Comparison of ENCODE assay signal across 18 cellular contexts in genomic region chr21:33854604-33855003, GRCh38.
DNase-seq lines count a peak whose midpoint lies in the region; ATAC-seq and TF ChIP-seq lines count a peak whose summit lies in the region.
"Had no signal": no experiment of that assay in that cellular context is flagged by ENCODE, and none has a peak within 500 bp of the region (broad histone marks: within the 10 kb centered on the region; RNA-seq: fewer than 3 reads in every experiment).

No MANE protein-coding gene starts in this region.

- H2AFZ ChIP-seq in HCT116 (ENCODE audit: low read depth, low read length, poor library complexity, severe bottlenecking) = no peak overlapping the region

- no peaks in the 10 kb centered on the region for H3K4me1 Mint-ChIP-seq in T-helper 2 cell treated with Interferon-gamma antibody and Interleukin-4, amounts not matched to agents 5 μg/mL and 100 μg/mL, for 36 hours (ENCODE audit: low read depth)
- H3K4me1 Mint-ChIP-seq: activated B cell treated with CpG ODN at 0.5 μM for 24 hours, B cell had no signal

- no peak overlapping the region for H3K27ac ChIP-seq in HCT116 (ENCODE audit: low read depth, low read length)
- H3K27ac ChIP-seq: cardiac muscle cell had no signal

- no peak for TF ChIP-seq POLR2A in HCT116 (IDR thresholded peaks at IDR 0.05; ENCODE audit: borderline replicate concordance, extremely low read depth, insufficient read depth, insufficient read length)

- ATAC-seq in HCT116 (no peak), HG02678 (IDR thresholded peaks at IDR 0.05; ENCODE audit: unreplicated experiment) (no peak), HG03354 (IDR thresholded peaks at IDR 0.05; ENCODE audit: poor library complexity, severe bottlenecking, unreplicated experiment) (no peak)

- no peak overlapping the region for H3K4me3 ChIP-seq in HCT116 (replicated peaks in 1 of 2; ENCODE audit: low read depth in 1 of 2, low read length in 2 of 2)
- H3K4me3 ChIP-seq: cardiac muscle cell, GM12878 had no signal

- no peak for TF ChIP-seq CTCF in HCT116 (IDR thresholded peaks at IDR 0.05 in 2 of 3, conservative IDR thresholded peaks at IDR 0.05 in 1 of 3; ENCODE audit: borderline replicate concordance in 1 of 3, insufficient read depth in 1 of 3, low read depth in 2 of 3, low read length in 2 of 3)

- no peaks in the 10 kb centered on the region for H3K9me3 Mint-ChIP-seq in T-helper 2 cell treated with Interferon-gamma antibody and Interleukin-4, amounts not matched to agents 5 μg/mL and 100 μg/mL, for 36 hours
- H3K9me3 Mint-ChIP-seq: activated B cell treated with CpG ODN at 0.5 μM for 24 hours had no signal

- H3K4me1 ChIP-seq in HCT116 (ENCODE audit: control insufficient read depth in 1 of 2, insufficient read depth in 2 of 2, low read length in 2 of 2) = peaks cover 7 to 9% of the 10 kb centered on the region in 2 experiments

- H3K9me2 ChIP-seq in HCT116 (ENCODE audit: insufficient read depth) = no peaks in the 10 kb centered on the region

- DNase-seq in AG20443 (ENCODE audit: low spot score) (peak; percentile 41), HCT116 (ENCODE audit: low read depth, low spot score) (no peak), RPMI7951 (ENCODE audit: low read depth) (peak; percentile 88), glomerular visceral epithelial cell (ENCODE audit: extremely low spot score) (peak; percentile 11), NCI-H2107 treated with DMSO at 0.1 percent for 48 hours (lab: John Stamatoyannopoulos, UW; ENCODE audit: unreplicated experiment) (no peak)
- no peak for DNase-seq in T-helper 2 cell treated with Interferon-gamma antibody and Interleukin-4, amounts not matched to agents 5 μg/mL and 100 μg/mL, for 36 hours (ENCODE audit: low spot score)
- DNase-seq: activated B cell treated with CpG ODN at 0.5 μM for 24 hours; activated naive CD4-positive, alpha-beta T cell; DND-41; kidney glomerular epithelial cell; NCI-H1694; stimulated activated CD4-positive, alpha-beta T cell treated with anti-CD3 and anti-CD28 coated beads, Interleukin-1b, Interleukin-23, amount 100 ng/mL, for 48 hours; trophoblast cell had no signal

- RAD21 ChIA-PET in HCT116 (lab: Charles Lee; ENCODE audit: low non-redundant PET in 1 of 2, low total read pairs in 2 of 2, uncharacterized antibody in 2 of 2, unreplicated experiment in 2 of 2) = no interaction called here

- no peaks in the 10 kb centered on the region for H3K79me2 ChIP-seq in HCT116 (ENCODE audit: insufficient read depth, low read length)

- BruUV-seq in HCT116 (replicated peaks; lab: Mats Ljungman, UMichigan) = no TSS peak

- H3K4me3 Mint-ChIP-seq in T-helper 2 cell treated with Interferon-gamma antibody and Interleukin-4, amounts not matched to agents 5 μg/mL and 100 μg/mL, for 36 hours = no peak overlapping the region
- H3K4me3 Mint-ChIP-seq: activated B cell treated with CpG ODN at 0.5 μM for 24 hours, B cell had no signal

- H3K27me3 ChIP-seq in HCT116 (ENCODE audit: insufficient read depth, low read length) = no peaks in the 10 kb centered on the region
- H3K27me3 ChIP-seq: cardiac muscle cell had no signal

- H3K27ac Mint-ChIP-seq in T-helper 2 cell treated with Interferon-gamma antibody and Interleukin-4, amounts not matched to agents 5 μg/mL and 100 μg/mL, for 36 hours = no peak overlapping the region
- H3K27ac Mint-ChIP-seq: activated B cell treated with CpG ODN at 0.5 μM for 24 hours, B cell had no signal

- no peak overlapping the region for H3K9ac ChIP-seq in HCT116 (ENCODE audit: low read length)

- intact Hi-C loops in HCT116 (cut with micrococcal nuclease) = no loop called here

- H3K36me3 ChIP-seq in HCT116 (ENCODE audit: control insufficient read depth in 1 of 2, insufficient read depth in 2 of 2, low read length in 2 of 2) = no peaks in the 10 kb centered on the region
- H3K36me3 ChIP-seq: cardiac muscle cell had no signal

- H3K36me3 Mint-ChIP-seq in T-helper 2 cell treated with Interferon-gamma antibody and Interleukin-4, amounts not matched to agents 5 μg/mL and 100 μg/mL, for 36 hours (ENCODE audit: low read depth) = no peaks in the 10 kb centered on the region

- no peaks in the 10 kb centered on the region for H3K9me3 ChIP-seq in HCT116 (ENCODE audit: control insufficient read depth in 1 of 2, insufficient read depth in 1 of 2, low read depth in 1 of 2, low read length in 2 of 2)

- H4K20me1 ChIP-seq in HCT116 (ENCODE audit: insufficient read depth) = no peaks in the 10 kb centered on the region

- POLR2A ChIA-PET in HCT116 (lab: Charles Lee) = no interaction called here

- CTCF ChIA-PET in HCT116 (lab: Charles Lee) = no interaction called here

- H3K4me2 ChIP-seq in HCT116 (ENCODE audit: low read length) = no peak overlapping the region; the same call in 1 of the 2 replicates

- TF ChIP-seq RAD21 in HCT116 (IDR thresholded peaks at IDR 0.05; ENCODE audit: low read depth) = no peak

- no peaks in the 10 kb centered on the region for H3K27me3 Mint-ChIP-seq in T-helper 2 cell treated with Interferon-gamma antibody and Interleukin-4, amounts not matched to agents 5 μg/mL and 100 μg/mL, for 36 hours (ENCODE audit: low read depth)

TF ChIP-seq in HCT116, 20 proteins besides CTCF, POLR2A, EP300 and RAD21:
- peak; percentile 26; the same call in 1 of the 2 replicates for TF ChIP-seq FOSL1 (IDR thresholded peaks at IDR 0.05; ENCODE audit: low read depth)
- no peak for TF ChIP-seq MAX (IDR thresholded peaks at IDR 0.05)
TF ChIP-seq in HCT116: peak in this region for 1.

Comparison
In these comparisons a context has a peak if more than half of its experiments do, and no peak if none do; other contexts are left out.
1. DNase-seq: peak in AG20443 (single experiment), RPMI7951 (single experiment) and glomerular visceral epithelial cell (single experiment); none in HCT116 (single experiment), NCI-H2107 treated with DMSO at 0.1 percent for 48 hours (single experiment) and T-helper 2 cell treated with Interferon-gamma antibody and Interleukin-4, amounts not matched to agents 5 μg/mL and 100 μg/mL, for 36 hours (single experiment).